Comparison of ENCODE assay signal across 22 cellular contexts in the genomic region with DNA sequence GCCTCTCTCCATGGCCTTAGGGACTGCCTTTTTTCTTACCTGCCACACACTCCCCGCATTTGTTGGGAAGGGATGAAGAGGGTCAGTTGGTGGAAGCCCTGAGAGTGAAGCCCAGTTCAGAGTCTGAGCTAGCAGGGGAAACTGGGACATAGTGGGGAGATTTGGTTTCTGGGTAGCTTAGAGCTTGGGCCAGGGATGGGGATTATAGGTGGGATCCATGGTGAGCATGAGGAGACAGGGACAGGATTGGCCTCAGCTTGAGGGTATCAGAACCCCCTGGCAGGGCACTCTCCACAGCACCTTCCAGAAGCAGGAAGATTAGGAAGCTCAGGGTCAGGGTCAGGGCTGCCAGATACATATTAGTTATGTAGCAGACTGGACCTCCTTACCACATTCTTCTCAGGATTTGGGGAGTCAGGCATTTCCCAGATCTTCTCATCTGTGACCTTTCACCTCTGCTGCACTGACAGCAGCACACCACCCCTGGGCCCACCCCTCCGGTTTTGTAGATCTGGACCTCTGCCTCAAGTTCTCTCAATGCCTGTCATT. TPM values are rescaled to one million over a fixed set of nuclear protein-coding genes. Genes with fewer than 3 reads are reported as not detected.
DNase-seq lines count a peak whose midpoint lies in the region; ATAC-seq and TF ChIP-seq lines count a peak whose summit lies in the region.
"Had no signal": no experiment of that assay in that cellular context is flagged by ENCODE, and none has a peak within 500 bp of the region (broad histone marks: within the 10 kb centered on the region; RNA-seq: fewer than 3 reads in every experiment).

No MANE protein-coding gene starts in this region.

- H3K9me3 Mint-ChIP-seq in activated naive CD8-positive, alpha-beta T cell treated with anti-CD3 and anti-CD28 coated beads, Interleukin-2, amount 50 U/mL, for 24 hours = no peaks in the 10 kb centered on the region
- no peaks in the 10 kb centered on the region for H3K9me3 Mint-ChIP-seq in activated naive CD8-positive, alpha-beta T cell treated with anti-CD3 and anti-CD28 coated beads for 36 hours
- H3K9me3 Mint-ChIP-seq in activated T-helper 17 cell treated with anti-CD3 and anti-CD28 coated beads, Interleukin-2, amount 50 U/mL, for 72 hours = no peaks in the 10 kb centered on the region

- no peaks in the 10 kb centered on the region for H3K9me3 ChIP-seq in vagina
- H3K9me3 ChIP-seq: SJCRH30 had no signal

- DNase-seq in activated naive CD8-positive, alpha-beta T cell treated with anti-CD3 and anti-CD28 coated beads, Interleukin-2, amount 50 U/mL, for 24 hours = no peak
- no peak for DNase-seq in activated naive CD8-positive, alpha-beta T cell treated with anti-CD3 and anti-CD28 coated beads for 36 hours
- DNase-seq in mesenteric fat pad (ENCODE audit: low spot score) (peak; percentile 59), vagina (ENCODE audit: extremely low spot score in 2 of 2) (peak; percentile 67 to 79), medulla oblongata (ENCODE audit: extremely low spot score) (no peak), HuH-7.5 (ENCODE audit: low spot score) (no peak)
- DNase-seq: AML-193; DMS79; HCEC 1CT; NCI-H1105 treated with DMSO at 0.1 percent for 48 hours; NCI-H2029 treated with DMSO at 0.1 percent for 48 hours; NCI-H226; NCI-H524; NCI-H774; NK-92 treated with Interleukin-12 subunit alpha and Interleukin-12 subunit beta, amount 100 ng/mL, for 24 hours; SJCRH30 had no signal

- no peak for TF ChIP-seq POLR2A in vagina (IDR thresholded peaks at IDR 0.05)

- peaks cover 14% of the 10 kb centered on the region for H3K4me1 Mint-ChIP-seq in activated naive CD8-positive, alpha-beta T cell treated with anti-CD3 and anti-CD28 coated beads, Interleukin-2, amount 50 U/mL, for 24 hours
- H3K4me1 Mint-ChIP-seq in activated naive CD8-positive, alpha-beta T cell treated with anti-CD3 and anti-CD28 coated beads for 36 hours = peaks cover 10% of the 10 kb centered on the region
- peaks cover 13% of the 10 kb centered on the region for H3K4me1 Mint-ChIP-seq in activated T-helper 17 cell treated with anti-CD3 and anti-CD28 coated beads, Interleukin-2, amount 50 U/mL, for 72 hours

- H3K27me3 Mint-ChIP-seq in activated naive CD8-positive, alpha-beta T cell treated with anti-CD3 and anti-CD28 coated beads, Interleukin-2, amount 50 U/mL, for 24 hours = no peaks in the 10 kb centered on the region
- no peaks in the 10 kb centered on the region for H3K27me3 Mint-ChIP-seq in activated naive CD8-positive, alpha-beta T cell treated with anti-CD3 and anti-CD28 coated beads for 36 hours
- H3K27me3 Mint-ChIP-seq in activated T-helper 17 cell treated with anti-CD3 and anti-CD28 coated beads, Interleukin-2, amount 50 U/mL, for 72 hours = no peaks in the 10 kb centered on the region

- H3K4me3 ChIP-seq in vagina = no peak overlapping the region
- H3K4me3 ChIP-seq: SJCRH30 had no signal

- H3K36me3 ChIP-seq in vagina = no peaks in the 10 kb centered on the region
- H3K36me3 ChIP-seq: SJCRH30 had no signal

- H3K27ac ChIP-seq in vagina = no peak overlapping the region
- H3K27ac ChIP-seq: KMS-11, SJCRH30 had no signal

- H3K4me1 ChIP-seq in vagina = no peaks in the 10 kb centered on the region

- intact Hi-C loops in vagina (cut with DNase I) = no loop called here

- H3K4me3 Mint-ChIP-seq in activated naive CD8-positive, alpha-beta T cell treated with anti-CD3 and anti-CD28 coated beads, Interleukin-2, amount 50 U/mL, for 24 hours = no peak overlapping the region
- no peak overlapping the region for H3K4me3 Mint-ChIP-seq in activated naive CD8-positive, alpha-beta T cell treated with anti-CD3 and anti-CD28 coated beads for 36 hours
- no peak overlapping the region for H3K4me3 Mint-ChIP-seq in activated T-helper 17 cell treated with anti-CD3 and anti-CD28 coated beads, Interleukin-2, amount 50 U/mL, for 72 hours

- TF ChIP-seq CTCF in vagina (IDR thresholded peaks at IDR 0.05) = no peak

- H3K27ac Mint-ChIP-seq in activated naive CD8-positive, alpha-beta T cell treated with anti-CD3 and anti-CD28 coated beads, Interleukin-2, amount 50 U/mL, for 24 hours = peak overlapping the region; percentile 28
- no peak overlapping the region for H3K27ac Mint-ChIP-seq in activated naive CD8-positive, alpha-beta T cell treated with anti-CD3 and anti-CD28 coated beads for 36 hours
- peak overlapping the region; percentile 5 for H3K27ac Mint-ChIP-seq in activated T-helper 17 cell treated with anti-CD3 and anti-CD28 coated beads, Interleukin-2, amount 50 U/mL, for 72 hours

- no peaks in the 10 kb centered on the region for H3K27me3 ChIP-seq in vagina
- H3K27me3 ChIP-seq: SJCRH30 had no signal

- ATAC-seq in activated naive CD8-positive, alpha-beta T cell treated with anti-CD3 and anti-CD28 coated beads, Interleukin-2, amount 50 U/mL, for 24 hours = no peak
- ATAC-seq in activated T-helper 17 cell treated with anti-CD3 and anti-CD28 coated beads, Interleukin-2, amount 50 U/mL, for 72 hours (replicated peaks) = no peak
- no peak for ATAC-seq in HG03280 (IDR thresholded peaks at IDR 0.05; ENCODE audit: unreplicated experiment)
- ATAC-seq: Panc1 had no signal

- no peaks in the 10 kb centered on the region for H3K36me3 Mint-ChIP-seq in activated naive CD8-positive, alpha-beta T cell treated with anti-CD3 and anti-CD28 coated beads, Interleukin-2, amount 50 U/mL, for 24 hours (ENCODE audit: low read depth)
- H3K36me3 Mint-ChIP-seq in activated naive CD8-positive, alpha-beta T cell treated with anti-CD3 and anti-CD28 coated beads for 36 hours = no peaks in the 10 kb centered on the region
- no peaks in the 10 kb centered on the region for H3K36me3 Mint-ChIP-seq in activated T-helper 17 cell treated with anti-CD3 and anti-CD28 coated beads, Interleukin-2, amount 50 U/mL, for 72 hours (ENCODE audit: low read depth)

RNA-seq across cellular contexts. Expression of gene OR13J1, which starts 17.9 kb away (rescaled TPM):
- total RNA-seq in activated naive CD8-positive, alpha-beta T cell treated with anti-CD3 and anti-CD28 coated beads for 36 hours = not detected
- total RNA-seq in activated T-helper 17 cell treated with anti-CD3 and anti-CD28 coated beads, Interleukin-2, amount 50 U/mL, for 72 hours = not detected
- total RNA-seq in mesenteric fat pad (not detected), vagina (not detected)
- total RNA-seq: A172, HT1080, SJCRH30 had no signal

RNA-seq across cellular contexts. Expression of gene TMEM8B, which starts 23.3 kb away (rescaled TPM):
- 1 to 10 TPM; 2.8 to 3.1 TPM for total RNA-seq in activated naive CD8-positive, alpha-beta T cell treated with anti-CD3 and anti-CD28 coated beads for 36 hours
- 1 to 10 TPM; 2.4 to 6.8 TPM for total RNA-seq in activated T-helper 17 cell treated with anti-CD3 and anti-CD28 coated beads, Interleukin-2, amount 50 U/mL, for 72 hours
- total RNA-seq in mesenteric fat pad (6.7 TPM), vagina (11.3 TPM)

RNA-seq across cellular contexts. Expression of gene FAM221B, which starts 23.8 kb away (rescaled TPM):
- not detected for total RNA-seq in activated naive CD8-positive, alpha-beta T cell treated with anti-CD3 and anti-CD28 coated beads for 36 hours
- total RNA-seq in activated T-helper 17 cell treated with anti-CD3 and anti-CD28 coated beads, Interleukin-2, amount 50 U/mL, for 72 hours = not detected
- total RNA-seq in mesenteric fat pad = not detected
- total RNA-seq in vagina = not detected
- total RNA-seq: A172, HT1080, SJCRH30 had no signal

RNA-seq across cellular contexts. Expression of gene HINT2, which starts 37.5 kb away (rescaled TPM):
- total RNA-seq in activated naive CD8-positive, alpha-beta T cell treated with anti-CD3 and anti-CD28 coated beads for 36 hours = 10 to 100 TPM; 65.0 to 70.1 TPM
- 10 to 100 TPM; 27.7 to 38.0 TPM for total RNA-seq in activated T-helper 17 cell treated with anti-CD3 and anti-CD28 coated beads, Interleukin-2, amount 50 U/mL, for 72 hours
- 42.7 TPM for total RNA-seq in mesenteric fat pad
- 24.1 TPM for total RNA-seq in vagina

RNA-seq across cellular contexts. Expression of gene SPAG8, which starts 40.3 kb away (rescaled TPM):
- 1 to 10 TPM in 1 of 2 experiments, under 1 TPM in 1; 0.68 to 1.0 TPM for total RNA-seq in activated naive CD8-positive, alpha-beta T cell treated with anti-CD3 and anti-CD28 coated beads for 36 hours
- total RNA-seq in activated T-helper 17 cell treated with anti-CD3 and anti-CD28 coated beads, Interleukin-2, amount 50 U/mL, for 72 hours = under 1 TPM; 0.43 to 0.58 TPM
- total RNA-seq in mesenteric fat pad (0.61 TPM), vagina (not detected)

Comparison
In these comparisons a context has a peak if more than half of its experiments do, and no peak if none do; other contexts are left out.
1. DNase-seq: peak in mesenteric fat pad (single experiment) and vagina (2 of 2); none in activated naive CD8-positive, alpha-beta T cell treated with anti-CD3 and anti-CD28 coated beads, Interleukin-2, amount 50 U/mL, for 24 hours (single experiment), activated naive CD8-positive, alpha-beta T cell treated with anti-CD3 and anti-CD28 coated beads for 36 hours (single experiment), medulla oblongata (single experiment) and HuH-7.5 (single experiment).